Comparison of ENCODE assay signal across 8 cellular contexts in the genomic region with DNA sequence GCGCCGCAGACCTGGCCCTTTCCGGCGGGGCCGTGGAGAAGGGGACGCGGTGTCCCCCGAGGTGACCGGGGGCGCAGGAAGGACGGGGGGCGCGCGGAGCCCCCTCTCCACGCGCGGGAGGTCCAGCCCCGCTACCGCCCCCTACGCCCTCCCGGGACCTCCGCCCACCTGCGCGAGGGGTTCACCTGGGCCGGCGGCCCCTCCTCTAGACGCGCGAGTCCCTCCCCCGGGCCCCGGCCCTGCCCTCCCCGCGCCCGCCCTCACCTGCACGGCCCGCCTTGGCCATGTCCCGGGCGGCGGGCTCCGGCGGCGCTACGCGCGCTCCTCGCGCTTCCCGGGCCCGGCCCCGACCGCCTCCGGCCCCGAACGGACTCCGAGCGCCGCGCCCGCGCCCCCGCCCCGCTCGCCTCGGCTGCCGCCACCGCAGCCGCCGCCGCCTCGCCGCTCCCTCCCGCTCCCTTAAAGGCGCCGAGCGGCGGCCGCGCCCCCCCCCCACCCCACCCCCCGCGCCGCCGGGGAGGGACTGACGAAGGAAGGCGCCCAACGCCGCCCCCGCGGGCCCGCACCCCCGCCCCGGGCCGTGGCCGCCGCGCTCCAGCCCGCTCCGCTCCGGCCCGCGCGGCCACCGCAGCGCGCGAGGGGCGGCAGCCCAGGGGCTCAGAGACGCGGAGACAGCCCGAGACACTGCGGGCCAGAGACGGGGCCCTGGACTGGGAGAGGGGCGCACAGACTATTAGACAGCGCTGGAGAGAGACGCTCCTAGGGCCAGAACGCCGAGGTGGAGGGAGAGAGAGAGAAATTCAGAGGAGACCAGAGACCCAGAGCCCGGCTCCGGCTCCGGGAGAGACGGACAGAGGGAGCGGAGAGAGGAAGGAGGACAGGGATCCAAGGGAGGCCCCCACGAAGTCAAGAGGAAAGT. TPM values are rescaled to one million over a fixed set of nuclear protein-coding genes. Genes with fewer than 3 reads are reported as not detected.
DNase-seq lines count a peak whose midpoint lies in the region; ATAC-seq and TF ChIP-seq lines count a peak whose summit lies in the region.

Gene PITPNM3 (minus strand): TSS at position 435 of the 919 bp plus-strand sequence. CDS start 149 bp downstream, at position 286.

- BruUV-seq in Caco-2 (replicated peaks; lab: Mats Ljungman, UMichigan), result no TSS peak

- CTCF ChIA-PET in Caco-2 (lab: Charles Lee), result interaction anchor here (0.9 kb wide), 1 partner anchor 83 kb away, joined by 3 read pairs; no protein-coding TSS in a partner anchor
- CTCF ChIA-PET in SK-N-SH (lab: Yijun Ruan, JAX), result interaction anchor here (1.6 kb wide), 1 partner anchor 83 kb away, joined by 8 read pairs; no protein-coding TSS in a partner anchor

- H3K36me3 ChIP-seq in Caco-2 (ENCODE audit: control insufficient read depth, insufficient read depth, low read length) (no peaks in the 10 kb centered on the region), SK-N-SH (replicated peaks in 1 of 2; ENCODE audit: control insufficient read depth in 1 of 2, insufficient read depth in 2 of 2, low read length in 1 of 2) (no peaks in the 10 kb centered on the region), osteoblast (ENCODE audit: insufficient read depth, low read length) (no peaks in the 10 kb centered on the region)

- H3K9ac ChIP-seq in SK-N-SH, result no peak within 1 kb of the TSS

- WGBS in SK-N-SH (ENCODE audit: low lambda C conversion rate), result 10% methylated on average over 56 of the region's 122 CpGs

- H3K4me2 ChIP-seq in SK-N-SH, result peak within 1 kb of the TSS; percentile 98
- peak within 1 kb of the TSS; percentile 81 for H3K4me2 ChIP-seq in osteoblast (ENCODE audit: insufficient read depth, low read length)

- POLR2A ChIA-PET in Caco-2 (lab: Charles Lee) (no interaction called here), SK-N-SH (lab: Yijun Ruan, JAX) (no interaction called here)

- no peaks in the 10 kb centered on the region for H3K9me2 ChIP-seq in SK-N-SH

- no peak for TF ChIP-seq CTCF in Caco-2 (IDR thresholded peaks at IDR 0.05; ENCODE audit: insufficient read depth in 1 of 2, low read depth in 1 of 2, low read length in 1 of 2, severe bottlenecking in 1 of 2, unreplicated experiment in 1 of 2)
- TF ChIP-seq CTCF in SK-N-SH (IDR thresholded peaks at IDR 0.05), result no peak
- no peak for TF ChIP-seq CTCF in fibroblast of mammary gland (conservative IDR thresholded peaks at IDR 0.05; ENCODE audit: control insufficient read depth, insufficient read depth, low read depth, low read length)
- TF ChIP-seq CTCF in osteoblast (IDR thresholded peaks at IDR 0.05; ENCODE audit: extremely low read depth, low read depth, low read length), result no peak

- H4K20me1 ChIP-seq in SK-N-SH (ENCODE audit: insufficient read depth), result no peaks in the 10 kb centered on the region
- peaks cover 13% of the 10 kb centered on the region for H4K20me1 ChIP-seq in osteoblast (ENCODE audit: insufficient read depth, low read length)

- TF ChIP-seq RAD21 in SK-N-SH (IDR thresholded peaks at IDR 0.05; ENCODE audit: low read length), result no peak

- no peaks in the 10 kb centered on the region for H3K4me1 Mint-ChIP-seq in Caco-2 (ENCODE audit: low read depth, unreplicated experiment)

- H3K9me3 ChIP-seq in Caco-2 (no peaks in the 10 kb centered on the region), SK-N-SH (no peaks in the 10 kb centered on the region), osteoblast (ENCODE audit: low read depth, low read length) (no peaks in the 10 kb centered on the region)

- ATAC-seq in HG03469 (IDR thresholded peaks at IDR 0.05; ENCODE audit: unreplicated experiment), result no peak
- ATAC-seq in HG02642 (IDR thresholded peaks at IDR 0.05; ENCODE audit: poor library complexity, unreplicated experiment), result no peak
- ATAC-seq in HG02938 (IDR thresholded peaks at IDR 0.05; ENCODE audit: unreplicated experiment), result no peak
- ATAC-seq in GM18502 (IDR thresholded peaks at IDR 0.05; ENCODE audit: poor library complexity, unreplicated experiment), result no peak

- H3K4me3 ChIP-seq in Caco-2 (ENCODE audit: low read depth, low read length) (peak within 1 kb of the TSS; percentile 45), SK-N-SH (ENCODE audit: low read depth in 2 of 2, low read length in 1 of 2) (peak within 1 kb of the TSS; percentile 40 to 59), fibroblast of mammary gland (ENCODE audit: control insufficient read depth, low read depth, low read length) (peak within 1 kb of the TSS; percentile 35), osteoblast (ENCODE audit: insufficient read depth, low read length) (peak within 1 kb of the TSS; percentile 73)

- H3K27me3 ChIP-seq in Caco-2 (replicated peaks; ENCODE audit: control insufficient read depth, insufficient read depth, low read length) (no peaks in the 10 kb centered on the region), SK-N-SH (ENCODE audit: insufficient read depth) (no peaks in the 10 kb centered on the region), osteoblast (ENCODE audit: insufficient read depth, low read length) (peaks cover 10% of the 10 kb centered on the region)

- H3K79me2 ChIP-seq in SK-N-SH (ENCODE audit: insufficient read depth), result no peaks in the 10 kb centered on the region
- H3K79me2 ChIP-seq in osteoblast (ENCODE audit: insufficient read depth, low read length), result no peaks in the 10 kb centered on the region

- no peaks in the 10 kb centered on the region for H3K4me1 ChIP-seq in Caco-2
- H3K4me1 ChIP-seq in SK-N-SH (ENCODE audit: control insufficient read depth in 1 of 2, insufficient read depth in 2 of 2, low read depth in 1 of 2, low read length in 1 of 2), result peaks cover 0 to 9% of the 10 kb centered on the region in 2 experiments; a peak in 1 of 4 replicates
- peaks cover 13% of the 10 kb centered on the region for H3K4me1 ChIP-seq in osteoblast (ENCODE audit: insufficient read depth, low read length)

- H3F3A ChIP-seq in SK-N-SH (replicated peaks; ENCODE audit: insufficient read depth), result peaks cover 6% of the 10 kb centered on the region

- H2AFZ ChIP-seq in SK-N-SH (ENCODE audit: low read depth) (peak within 1 kb of the TSS; percentile 81; the same call in 1 of the 2 replicates), osteoblast (ENCODE audit: low read length) (peak within 1 kb of the TSS; percentile 80)

- no peak for TF ChIP-seq EP300 in SK-N-SH (IDR thresholded peaks at IDR 0.05; ENCODE audit: borderline replicate concordance in 1 of 2, low read depth in 1 of 2, low read length in 1 of 2)

- no peak within 1 kb of the TSS for H3K27ac ChIP-seq in SK-N-SH (ENCODE audit: low read depth in 2 of 2, low read length in 1 of 2)
- no peak within 1 kb of the TSS for H3K27ac ChIP-seq in osteoblast (ENCODE audit: low read depth, low read length)

- H3K27me3 Mint-ChIP-seq in Caco-2 (ENCODE audit: insufficient read depth, unreplicated experiment), result no peaks in the 10 kb centered on the region

- DNase-seq in Caco-2 (peak in 1 of 2 experiments; percentile 17), SK-N-SH (peak; percentile 75), fibroblast of mammary gland (ENCODE audit: low read depth) (no peak), osteoblast (ENCODE audit: insufficient read length, low spot score, missing footprints) (peak; percentile 89)

- no peaks in the 10 kb centered on the region for H3K36me3 Mint-ChIP-seq in Caco-2 (ENCODE audit: insufficient read depth, unreplicated experiment)

- H3K4me3 Mint-ChIP-seq in Caco-2 (ENCODE audit: unreplicated experiment), result peak within 1 kb of the TSS; percentile 76

- intact Hi-C loops in Caco-2 (cut with micrococcal nuclease; ENCODE audit: unreplicated experiment), result no loop called here

- no peak within 1 kb of the TSS for H3K27ac Mint-ChIP-seq in Caco-2 (ENCODE audit: unreplicated experiment)

- H3K9me3 Mint-ChIP-seq in Caco-2 (ENCODE audit: unreplicated experiment), result no peaks in the 10 kb centered on the region

TF ChIP-seq in SK-N-SH, 30 proteins besides CTCF, POLR2A, EP300 and RAD21:
- TF ChIP-seq POLR2AphosphoS5 (IDR thresholded peaks at IDR 0.05; ENCODE audit: low read depth, low read length) (no peak), NRF1 (IDR thresholded peaks at IDR 0.05; ENCODE audit: low read depth, low read length) (no peak), JUND (IDR thresholded peaks at IDR 0.05) (no peak), GATA2 (CRISPR knock-in tag; IDR thresholded peaks at IDR 0.05) (no peak), TCF12 (IDR thresholded peaks at IDR 0.05) (no peak), TAF1 (IDR thresholded peaks at IDR 0.05; ENCODE audit: borderline replicate concordance, low read depth, low read length) (no peak), RXRA (IDR thresholded peaks at IDR 0.05; ENCODE audit: borderline replicate concordance, low read depth) (no peak)
- TF ChIP-seq, protein P1, sequence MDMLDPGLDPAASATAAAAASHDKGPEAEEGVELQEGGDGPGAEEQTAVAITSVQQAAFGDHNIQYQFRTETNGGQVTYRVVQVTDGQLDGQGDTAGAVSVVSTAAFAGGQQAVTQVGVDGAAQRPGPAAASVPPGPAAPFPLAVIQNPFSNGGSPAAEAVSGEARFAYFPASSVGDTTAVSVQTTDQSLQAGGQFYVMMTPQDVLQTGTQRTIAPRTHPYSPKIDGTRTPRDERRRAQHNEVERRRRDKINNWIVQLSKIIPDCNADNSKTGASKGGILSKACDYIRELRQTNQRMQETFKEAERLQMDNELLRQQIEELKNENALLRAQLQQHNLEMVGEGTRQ (IDR thresholded peaks at IDR 0.05; ENCODE audit: borderline replicate concordance, low read depth, low read length), result no peak
- TF ChIP-seq, protein P2, sequence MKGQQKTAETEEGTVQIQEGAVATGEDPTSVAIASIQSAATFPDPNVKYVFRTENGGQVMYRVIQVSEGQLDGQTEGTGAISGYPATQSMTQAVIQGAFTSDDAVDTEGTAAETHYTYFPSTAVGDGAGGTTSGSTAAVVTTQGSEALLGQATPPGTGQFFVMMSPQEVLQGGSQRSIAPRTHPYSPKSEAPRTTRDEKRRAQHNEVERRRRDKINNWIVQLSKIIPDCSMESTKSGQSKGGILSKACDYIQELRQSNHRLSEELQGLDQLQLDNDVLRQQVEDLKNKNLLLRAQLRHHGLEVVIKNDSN (IDR thresholded peaks at IDR 0.05; ENCODE audit: borderline replicate concordance, low read depth), result no peak

RNA-seq across cellular contexts. Expression of gene PITPNM3, which starts in this region (rescaled TPM):
- total RNA-seq in Caco-2 (2022) (0.32 and 0.50 TPM in 2 replicates), osteoblast (1.8 TPM in 2 replicates)
- polyA plus RNA-seq in SK-N-SH (2012; rRNA removed), result 0.82 and 0.86 TPM in 2 replicates
- polyA plus RNA-seq in SK-N-SH (2012; cell fraction: cytosol; rRNA removed), result 0.33 and 0.52 TPM in 2 replicates
- 3.1 and 3.5 TPM in 2 replicates for polyA plus RNA-seq in SK-N-SH (2012; cell fraction: nucleus; rRNA removed)
